In the genomic region with DNA sequence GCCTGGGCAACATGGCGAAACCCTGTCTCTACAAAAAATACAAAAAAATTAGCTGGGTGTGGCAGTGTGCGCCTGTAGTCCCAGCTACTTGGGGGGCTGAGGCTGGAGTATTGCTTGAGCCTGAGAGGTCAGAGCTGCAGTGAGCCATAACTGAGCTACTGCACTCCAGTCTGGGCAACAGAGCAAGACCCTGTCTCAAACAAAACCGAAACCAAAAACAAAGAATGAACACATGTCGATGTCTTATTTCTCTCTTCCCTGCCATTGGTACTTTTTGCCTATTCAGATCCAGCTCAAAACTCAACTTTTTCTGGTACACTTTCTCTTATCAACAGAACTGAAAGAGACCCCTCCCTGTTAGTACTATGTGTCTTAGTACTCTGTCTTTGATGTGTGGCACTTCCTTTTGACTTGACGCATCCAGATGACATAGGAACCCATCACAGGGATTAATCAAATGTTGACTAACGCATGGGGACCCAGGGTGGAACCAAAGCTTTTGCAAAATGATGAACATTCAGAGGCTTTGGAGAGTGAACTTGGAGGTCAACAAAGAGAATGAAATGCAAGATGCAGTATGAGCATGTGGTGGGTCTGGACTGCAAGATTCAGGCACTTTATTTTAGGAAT, we compare ENCODE assay signal across 11 cellular contexts. TPM values are rescaled to one million over a fixed set of nuclear protein-coding genes. Genes with fewer than 3 reads are reported as not detected.
A peak's percentile ranks its signal among the peaks of the same experiment; 100 is the strongest.
DNase-seq lines count a peak whose midpoint lies in the region; ATAC-seq and TF ChIP-seq lines count a peak whose summit lies in the region.
"Had no signal": no experiment of that assay in that cellular context is flagged by ENCODE, and none has a peak within 500 bp of the region (broad histone marks: within the 10 kb centered on the region; RNA-seq: fewer than 3 reads in every experiment).

No MANE protein-coding gene starts in this region.

- H3K9me2 ChIP-seq in GM23248 (ENCODE audit: insufficient read depth), result no peaks in the 10 kb centered on the region

- TF ChIP-seq CTCF in fibroblast of mammary gland (conservative IDR thresholded peaks at IDR 0.05; ENCODE audit: control insufficient read depth, insufficient read depth, low read depth, low read length) (no peak), upper lobe of right lung (IDR thresholded peaks at IDR 0.05) (no peak)

- no peaks in the 10 kb centered on the region for H3K79me2 ChIP-seq in GM23248 (ENCODE audit: insufficient read depth)

- no peaks in the 10 kb centered on the region for H3K27me3 ChIP-seq in upper lobe of right lung
- no peaks in the 10 kb centered on the region for H3K27me3 ChIP-seq in GM23248 (replicated peaks; ENCODE audit: insufficient read depth)
- H3K27me3 ChIP-seq: cardiac muscle cell had no signal

- no peak overlapping the region for H2AFZ ChIP-seq in GM23248

- H3K4me3 ChIP-seq in fibroblast of mammary gland (ENCODE audit: control insufficient read depth, low read depth, low read length) (no peak overlapping the region), upper lobe of right lung (no peak overlapping the region), GM23248 (no peak overlapping the region)
- H3K4me3 ChIP-seq: cardiac muscle cell had no signal

- H3K27ac ChIP-seq in upper lobe of right lung, result peak overlapping the region; percentile 4
- H3K27ac ChIP-seq in GM23248, result no peak overlapping the region
- H3K27ac ChIP-seq: cardiac muscle cell had no signal

- H3K9ac ChIP-seq in GM23248, result no peak overlapping the region

- H3K9me3 ChIP-seq in upper lobe of right lung (no peaks in the 10 kb centered on the region), GM23248 (ENCODE audit: low read depth) (no peaks in the 10 kb centered on the region)

- H3K4me1 ChIP-seq in upper lobe of right lung (peaks cover 13% of the 10 kb centered on the region), GM23248 (ENCODE audit: insufficient read depth) (peaks cover 6% of the 10 kb centered on the region)

- 0 out of 2 replicates have a peak, but pooled peaks cover 3% of the 10 kb centered on the region for H3F3A ChIP-seq in GM23248 (ENCODE audit: insufficient read depth)

- peak; percentile 25 for DNase-seq in stimulated activated CD4-positive, alpha-beta T cell treated with anti-CD3 and anti-CD28 coated beads, Interleukin-1b, Interleukin-23, amount 100 ng/mL, for 48 hours
- no peak for DNase-seq in stimulated activated CD4-positive, alpha-beta T cell treated with anti-CD3 and anti-CD28 coated beads, Interleukin-4, amount 100 ng/mL, for 4 hours
- peak; percentile 44 for DNase-seq in fibroblast of mammary gland (ENCODE audit: low read depth)
- DNase-seq in upper lobe of right lung, result no peak
- DNase-seq in GM23248, result no peak
- DNase-seq in GDM1 (lab: John Stamatoyannopoulos, UW), result no peak
- no peak for DNase-seq in posterior vena cava (ENCODE audit: low spot score)
- DNase-seq: COR-L47, NCI-H446 had no signal

- ATAC-seq in HG03442 (IDR thresholded peaks at IDR 0.05; ENCODE audit: unreplicated experiment) (peak; percentile 30), upper lobe of right lung (no peak)

- in situ Hi-C loops in GM23248 (cut with MboI), result no loop called here

- 96 to 97% methylated on average over 6 of the region's 6 CpGs for WGBS in GM23248 (ENCODE audit: low coverage in 1 of 2, low lambda C conversion rate in 2 of 2, missing lambda C conversion rate in 2 of 2), 2 experiments

- H3K4me2 ChIP-seq in GM23248 (ENCODE audit: unreplicated experiment), result no peak overlapping the region

- intact Hi-C loops in upper lobe of right lung (cut with DNase I) (no loop called here), posterior vena cava (cut with DNase I) (no loop called here)

- H3K36me3 ChIP-seq in upper lobe of right lung (no peaks in the 10 kb centered on the region), GM23248 (ENCODE audit: low read depth) (no peaks in the 10 kb centered on the region)
- H3K36me3 ChIP-seq: cardiac muscle cell had no signal

- H4K20me1 ChIP-seq in GM23248 (ENCODE audit: insufficient read depth), result no peaks in the 10 kb centered on the region

RNA-seq across cellular contexts. Expression of gene AKAP12, which starts 44.8 kb away (rescaled TPM):
- total RNA-seq in upper lobe of right lung (40.8 TPM), posterior vena cava (100 to 1,000 TPM; 140 to 146 TPM)
- 15.2 and 15.7 TPM in 2 replicates for total RNA-seq in GM23248 (2014; rRNA removed; shearing (Covaris generic))
- 20.4 and 24.6 TPM in 2 replicates for polyA plus RNA-seq in GM23248 (2016; fragmentation: Nextera tagmentation; extraction: Ambion mirVana)

Comparison
In these comparisons a context has a peak if more than half of its experiments do, and no peak if none do; other contexts are left out.
1. DNase-seq: peak in stimulated activated CD4-positive, alpha-beta T cell treated with anti-CD3 and anti-CD28 coated beads, Interleukin-1b, Interleukin-23, amount 100 ng/mL, for 48 hours (single experiment) and fibroblast of mammary gland (single experiment); none in stimulated activated CD4-positive, alpha-beta T cell treated with anti-CD3 and anti-CD28 coated beads, Interleukin-4, amount 100 ng/mL, for 4 hours (0 of 2), upper lobe of right lung (single experiment), GM23248 (single experiment), GDM1 (single experiment) and posterior vena cava (single experiment).